ENCODE assay signal across 35 cellular contexts in the genomic region with DNA sequence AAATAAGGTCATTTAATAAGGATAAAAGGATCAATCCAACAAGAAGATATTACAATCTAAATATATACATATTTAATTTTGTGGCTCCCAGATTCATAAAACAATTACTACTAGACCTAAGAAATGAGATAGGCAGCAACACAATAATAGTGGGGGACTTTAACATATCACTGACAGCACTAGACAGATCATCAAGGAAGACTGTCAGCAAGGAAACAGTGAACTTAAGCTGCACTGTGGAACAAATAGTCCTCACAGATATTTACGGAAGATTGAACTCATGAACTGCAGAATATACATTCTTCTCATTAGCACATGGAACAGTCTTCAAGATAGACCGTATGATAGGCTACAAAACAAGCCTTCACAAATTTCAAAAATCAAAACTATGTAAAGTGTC. TPM values are rescaled to one million over a fixed set of nuclear protein-coding genes. Genes with fewer than 3 reads are reported as not detected.
A peak's percentile ranks its signal among the peaks of the same experiment; 100 is the strongest.
DNase-seq lines count a peak whose midpoint lies in the region; FAIRE-seq and TF ChIP-seq lines count a peak whose summit lies in the region.
"Had no signal": no experiment of that assay in that cellular context is flagged by ENCODE, and none has a peak within 500 bp of the region (broad histone marks: within the 10 kb centered on the region; RNA-seq: fewer than 3 reads in every experiment).

No MANE protein-coding gene starts in this region.

- no peak overlapping the region for H3K4me3 Mint-ChIP-seq in astrocyte (ENCODE audit: unreplicated experiment)
- H3K4me3 Mint-ChIP-seq: B cell; CD14-positive monocyte; CD4-positive, alpha-beta memory T cell; CD4-positive, alpha-beta T cell; CD4-positive, CD25-positive, alpha-beta regulatory T cell; CD8-positive, alpha-beta memory T cell; CD8-positive, alpha-beta T cell had no signal

- H3K9me3 ChIP-seq in astrocyte (ENCODE audit: insufficient read depth, low read depth, low read length) (no peaks in the 10 kb centered on the region), neural cell (ENCODE audit: low read length) (no peaks in the 10 kb centered on the region), SJCRH30 (replicated peaks) (no peaks in the 10 kb centered on the region)
- H3K9me3 ChIP-seq: A549, BE2C, BLaER1, Caco-2 had no signal

- H3K27ac Mint-ChIP-seq in astrocyte (ENCODE audit: unreplicated experiment), result no peak overlapping the region
- H3K27ac Mint-ChIP-seq: B cell; CD14-positive monocyte; CD4-positive, alpha-beta memory T cell; CD4-positive, alpha-beta T cell; CD4-positive, CD25-positive, alpha-beta regulatory T cell; CD8-positive, alpha-beta memory T cell; CD8-positive, alpha-beta T cell had no signal

- H2AFZ ChIP-seq in astrocyte (ENCODE audit: low read depth, low read length) (no peak overlapping the region), neural cell (ENCODE audit: low read depth, low read length) (no peak overlapping the region)

- TF ChIP-seq RAD21 in neural cell (conservative IDR thresholded peaks at IDR 0.05), result no peak

- no peak overlapping the region for H3K27ac ChIP-seq in astrocyte (ENCODE audit: low read depth, low read length)
- no peak overlapping the region for H3K27ac ChIP-seq in neural cell (ENCODE audit: low read length)
- no peak overlapping the region for H3K27ac ChIP-seq in SJCRH30
- H3K27ac ChIP-seq: 22Rv1; A549; BLaER1; BLaER1 treated with 17β-estradiol and CSF1 and Interleukin-3, amounts not matched to agents 10 nM and 100 nM; C4-2B had no signal

- H3K4me1 ChIP-seq in astrocyte (ENCODE audit: insufficient read depth, low read length) (no peaks in the 10 kb centered on the region), SJCRH30 (no peaks in the 10 kb centered on the region)
- H3K4me1 ChIP-seq: A549, BE2C, Caco-2 had no signal

- H3K4me2 ChIP-seq in astrocyte (ENCODE audit: low read length) (no peak overlapping the region), neural cell (ENCODE audit: low read length) (no peak overlapping the region)
- H3K4me2 ChIP-seq: A549; BLaER1; BLaER1 treated with 17β-estradiol and CSF1 and Interleukin-3, amounts not matched to agents 10 nM and 100 nM had no signal

- H3K36me3 ChIP-seq in astrocyte (ENCODE audit: insufficient read depth, low read length) (no peaks in the 10 kb centered on the region), neural cell (ENCODE audit: insufficient read depth, low read length) (no peaks in the 10 kb centered on the region), SJCRH30 (no peaks in the 10 kb centered on the region)
- H3K36me3 ChIP-seq: BE2C; BLaER1; BLaER1 treated with 17β-estradiol and CSF1 and Interleukin-3, amounts not matched to agents 10 nM and 100 nM had no signal

- H3K9me3 Mint-ChIP-seq in astrocyte (ENCODE audit: unreplicated experiment), result no peaks in the 10 kb centered on the region
- H3K9me3 Mint-ChIP-seq: CD4-positive, alpha-beta memory T cell; CD4-positive, alpha-beta T cell; CD4-positive, CD25-positive, alpha-beta regulatory T cell; CD8-positive, alpha-beta memory T cell; CD8-positive, alpha-beta T cell had no signal

- peak; percentile 84 for TF ChIP-seq EP300 in neural cell (conservative IDR thresholded peaks at IDR 0.05; ENCODE audit: poor library complexity, severe bottlenecking)

- H4K20me1 ChIP-seq in astrocyte (ENCODE audit: insufficient read depth, low read length), result no peaks in the 10 kb centered on the region
- no peaks in the 10 kb centered on the region for H4K20me1 ChIP-seq in neural cell (ENCODE audit: insufficient read depth)

- no peak for DNase-seq in astrocyte (ENCODE audit: low read depth)
- DNase-seq in NCI-H748 (lab: John Stamatoyannopoulos, UW; ENCODE audit: unreplicated experiment), result no peak
- DNase-seq in SJCRH30, result no peak
- DNase-seq: 8988T; ACHN; AML-193; BE2C; C1 segment of cervical spinal cord; Caco-2; Calu3; CD4-positive, alpha-beta memory T cell; CD4-positive, alpha-beta T cell; CD4-positive, CD25-positive, alpha-beta regulatory T cell; CD8-positive, alpha-beta memory T cell; CD8-positive, alpha-beta T cell; COR-L47; DMS 273 treated with DMSO at 0.1 percent for 48 hours; DMS153; DMS53; DMS79; DMS79 treated with DMSO at 0.1 percent for 48 hours; DND-41; EL had no signal

- peak; percentile 73 for FAIRE-seq in astrocyte (lab: Jason Lieb, UNC)
- FAIRE-seq: A204.1, A549, D721Med had no signal

- H3K27me3 Mint-ChIP-seq in astrocyte (ENCODE audit: low read depth, unreplicated experiment), result no peaks in the 10 kb centered on the region
- H3K27me3 Mint-ChIP-seq: B cell; CD4-positive, alpha-beta memory T cell; CD4-positive, CD25-positive, alpha-beta regulatory T cell had no signal

- no peaks in the 10 kb centered on the region for H3F3A ChIP-seq in neural cell (ENCODE audit: insufficient read depth, low read length, poor library complexity, severe bottlenecking)

- no peaks in the 10 kb centered on the region for H3K4me1 Mint-ChIP-seq in astrocyte (ENCODE audit: low read depth, unreplicated experiment)
- H3K4me1 Mint-ChIP-seq: B cell; CD14-positive monocyte; CD4-positive, alpha-beta memory T cell; CD4-positive, CD25-positive, alpha-beta regulatory T cell; CD8-positive, alpha-beta memory T cell had no signal

- no peaks in the 10 kb centered on the region for H3K36me3 Mint-ChIP-seq in astrocyte (ENCODE audit: low read depth, unreplicated experiment)
- H3K36me3 Mint-ChIP-seq: CD14-positive monocyte; CD4-positive, alpha-beta memory T cell; CD4-positive, CD25-positive, alpha-beta regulatory T cell; CD8-positive, alpha-beta memory T cell; CD8-positive, alpha-beta T cell had no signal

- no peaks in the 10 kb centered on the region for H3K9me2 ChIP-seq in neural cell (ENCODE audit: insufficient read depth, low read length)

- H3K9ac ChIP-seq in astrocyte (ENCODE audit: low read length) (no peak overlapping the region), neural cell (ENCODE audit: low read length) (no peak overlapping the region)
- H3K9ac ChIP-seq: BLaER1; BLaER1 treated with 17β-estradiol and CSF1 and Interleukin-3, amounts not matched to agents 10 nM and 100 nM had no signal

- no peak overlapping the region for H3K4me3 ChIP-seq in astrocyte (ENCODE audit: insufficient read depth, low read depth, low read length)
- H3K4me3 ChIP-seq in neural cell (ENCODE audit: low read length), result no peak overlapping the region
- no peak overlapping the region for H3K4me3 ChIP-seq in SJCRH30
- H3K4me3 ChIP-seq: A549; BLaER1; BLaER1 treated with 17β-estradiol and CSF1 and Interleukin-3, amounts not matched to agents 10 nM and 100 nM had no signal

- H3K79me2 ChIP-seq in astrocyte (ENCODE audit: insufficient read depth, low read length) (no peaks in the 10 kb centered on the region), neural cell (replicated peaks; ENCODE audit: insufficient read depth, low read length) (no peaks in the 10 kb centered on the region)

- TF ChIP-seq CTCF in astrocyte (IDR thresholded peaks at IDR 0.05; ENCODE audit: insufficient read depth, low read depth, low read length) (no peak), neural cell (IDR thresholded peaks at IDR 0.05; ENCODE audit: poor library complexity, severe bottlenecking) (no peak)

- H3K27me3 ChIP-seq in astrocyte (ENCODE audit: insufficient read depth, low read length) (no peaks in the 10 kb centered on the region), neural cell (ENCODE audit: insufficient read depth, low read depth, low read length) (no peaks in the 10 kb centered on the region), SJCRH30 (no peaks in the 10 kb centered on the region)
- H3K27me3 ChIP-seq: BE2C had no signal

TF ChIP-seq in neural cell, 6 proteins besides CTCF, POLR2A, EP300 and RAD21:
- TF ChIP-seq POLR2AphosphoS5 (IDR thresholded peaks at IDR 0.05) (peak; percentile 62), TAF1 (IDR thresholded peaks at IDR 0.05; ENCODE audit: low read depth) (no peak)

RNA-seq across cellular contexts. Expression of a gene that starts 56.1 kb away (rescaled TPM):
- total RNA-seq in astrocyte, result 7.2 and 8.3 TPM in 2 replicates
- 54.4 and 62.9 TPM in 2 replicates for polyA plus RNA-seq in neural cell
- 53.6 and 64.4 TPM in 2 replicates for polyA minus RNA-seq in neural cell
- total RNA-seq in SJCRH30 (2014; rRNA removed; shearing (Covaris generic)), result not detected in 2 replicates
- total RNA-seq: Calu3 had no signal
- polyA plus RNA-seq: AG04450, BJ, CD14-positive monocyte had no signal
